Comparison of ENCODE assay signal across 1 cellular context in the genomic region with DNA sequence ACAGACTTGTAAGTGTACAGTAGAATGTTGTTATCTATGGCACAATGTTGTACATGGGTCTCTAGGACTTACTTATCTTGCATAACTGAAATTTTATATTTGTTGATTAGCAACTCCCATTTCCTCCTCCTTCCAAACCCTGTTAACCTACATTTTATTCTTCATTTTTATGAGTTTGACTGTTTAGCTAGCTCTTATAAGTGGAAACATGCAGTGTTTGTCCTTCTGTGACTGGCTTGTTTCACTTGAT.
TF ChIP-seq lines count a peak whose summit lies in the region.

No MANE protein-coding gene starts in this region.

TF ChIP-seq in WTC11, 78 proteins besides CTCF, POLR2A, EP300 and RAD21 (continued from another document):
- TF ChIP-seq, protein P1, sequence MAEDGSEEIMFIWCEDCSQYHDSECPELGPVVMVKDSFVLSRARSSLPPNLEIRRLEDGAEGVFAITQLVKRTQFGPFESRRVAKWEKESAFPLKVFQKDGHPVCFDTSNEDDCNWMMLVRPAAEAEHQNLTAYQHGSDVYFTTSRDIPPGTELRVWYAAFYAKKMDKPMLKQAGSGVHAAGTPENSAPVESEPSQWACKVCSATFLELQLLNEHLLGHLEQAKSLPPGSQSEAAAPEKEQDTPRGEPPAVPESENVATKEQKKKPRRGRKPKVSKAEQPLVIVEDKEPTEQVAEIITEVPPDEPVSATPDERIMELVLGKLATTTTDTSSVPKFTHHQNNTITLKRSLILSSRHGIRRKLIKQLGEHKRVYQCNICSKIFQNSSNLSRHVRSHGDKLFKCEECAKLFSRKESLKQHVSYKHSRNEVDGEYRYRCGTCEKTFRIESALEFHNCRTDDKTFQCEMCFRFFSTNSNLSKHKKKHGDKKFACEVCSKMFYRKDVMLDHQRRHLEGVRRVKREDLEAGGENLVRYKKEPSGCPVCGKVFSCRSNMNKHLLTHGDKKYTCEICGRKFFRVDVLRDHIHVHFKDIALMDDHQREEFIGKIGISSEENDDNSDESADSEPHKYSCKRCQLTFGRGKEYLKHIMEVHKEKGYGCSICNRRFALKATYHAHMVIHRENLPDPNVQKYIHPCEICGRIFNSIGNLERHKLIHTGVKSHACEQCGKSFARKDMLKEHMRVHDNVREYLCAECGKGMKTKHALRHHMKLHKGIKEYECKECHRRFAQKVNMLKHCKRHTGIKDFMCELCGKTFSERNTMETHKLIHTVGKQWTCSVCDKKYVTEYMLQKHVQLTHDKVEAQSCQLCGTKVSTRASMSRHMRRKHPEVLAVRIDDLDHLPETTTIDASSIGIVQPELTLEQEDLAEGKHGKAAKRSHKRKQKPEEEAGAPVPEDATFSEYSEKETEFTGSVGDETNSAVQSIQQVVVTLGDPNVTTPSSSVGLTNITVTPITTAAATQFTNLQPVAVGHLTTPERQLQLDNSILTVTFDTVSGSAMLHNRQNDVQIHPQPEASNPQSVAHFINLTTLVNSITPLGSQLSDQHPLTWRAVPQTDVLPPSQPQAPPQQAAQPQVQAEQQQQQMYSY (CRISPR knock-in tag; IDR thresholded peaks at IDR 0.05): no peak
- no peak for TF ChIP-seq ATF1 (CRISPR knock-in tag; IDR thresholded peaks at IDR 0.05)
- TF ChIP-seq, protein P2, sequence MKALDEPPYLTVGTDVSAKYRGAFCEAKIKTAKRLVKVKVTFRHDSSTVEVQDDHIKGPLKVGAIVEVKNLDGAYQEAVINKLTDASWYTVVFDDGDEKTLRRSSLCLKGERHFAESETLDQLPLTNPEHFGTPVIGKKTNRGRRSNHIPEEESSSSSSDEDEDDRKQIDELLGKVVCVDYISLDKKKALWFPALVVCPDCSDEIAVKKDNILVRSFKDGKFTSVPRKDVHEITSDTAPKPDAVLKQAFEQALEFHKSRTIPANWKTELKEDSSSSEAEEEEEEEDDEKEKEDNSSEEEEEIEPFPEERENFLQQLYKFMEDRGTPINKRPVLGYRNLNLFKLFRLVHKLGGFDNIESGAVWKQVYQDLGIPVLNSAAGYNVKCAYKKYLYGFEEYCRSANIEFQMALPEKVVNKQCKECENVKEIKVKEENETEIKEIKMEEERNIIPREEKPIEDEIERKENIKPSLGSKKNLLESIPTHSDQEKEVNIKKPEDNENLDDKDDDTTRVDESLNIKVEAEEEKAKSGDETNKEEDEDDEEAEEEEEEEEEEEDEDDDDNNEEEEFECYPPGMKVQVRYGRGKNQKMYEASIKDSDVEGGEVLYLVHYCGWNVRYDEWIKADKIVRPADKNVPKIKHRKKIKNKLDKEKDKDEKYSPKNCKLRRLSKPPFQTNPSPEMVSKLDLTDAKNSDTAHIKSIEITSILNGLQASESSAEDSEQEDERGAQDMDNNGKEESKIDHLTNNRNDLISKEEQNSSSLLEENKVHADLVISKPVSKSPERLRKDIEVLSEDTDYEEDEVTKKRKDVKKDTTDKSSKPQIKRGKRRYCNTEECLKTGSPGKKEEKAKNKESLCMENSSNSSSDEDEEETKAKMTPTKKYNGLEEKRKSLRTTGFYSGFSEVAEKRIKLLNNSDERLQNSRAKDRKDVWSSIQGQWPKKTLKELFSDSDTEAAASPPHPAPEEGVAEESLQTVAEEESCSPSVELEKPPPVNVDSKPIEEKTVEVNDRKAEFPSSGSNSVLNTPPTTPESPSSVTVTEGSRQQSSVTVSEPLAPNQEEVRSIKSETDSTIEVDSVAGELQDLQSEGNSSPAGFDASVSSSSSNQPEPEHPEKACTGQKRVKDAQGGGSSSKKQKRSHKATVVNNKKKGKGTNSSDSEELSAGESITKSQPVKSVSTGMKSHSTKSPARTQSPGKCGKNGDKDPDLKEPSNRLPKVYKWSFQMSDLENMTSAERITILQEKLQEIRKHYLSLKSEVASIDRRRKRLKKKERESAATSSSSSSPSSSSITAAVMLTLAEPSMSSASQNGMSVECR (CRISPR knock-in tag; IDR thresholded peaks at IDR 0.05; ENCODE audit: borderline replicate concordance): no peak
- no peak for TF ChIP-seq NFYB (CRISPR knock-in tag; conservative IDR thresholded peaks at IDR 0.05; ENCODE audit: low read depth)
- TF ChIP-seq FOXK1 (CRISPR knock-in tag; IDR thresholded peaks at IDR 0.05): no peak
- no peak for TF ChIP-seq NFATC4 (CRISPR knock-in tag; IDR thresholded peaks at IDR 0.05)
- TF ChIP-seq FOXP1 (CRISPR knock-in tag; IDR thresholded peaks at IDR 0.05; ENCODE audit: borderline replicate concordance): no peak
- TF ChIP-seq, protein P3, sequence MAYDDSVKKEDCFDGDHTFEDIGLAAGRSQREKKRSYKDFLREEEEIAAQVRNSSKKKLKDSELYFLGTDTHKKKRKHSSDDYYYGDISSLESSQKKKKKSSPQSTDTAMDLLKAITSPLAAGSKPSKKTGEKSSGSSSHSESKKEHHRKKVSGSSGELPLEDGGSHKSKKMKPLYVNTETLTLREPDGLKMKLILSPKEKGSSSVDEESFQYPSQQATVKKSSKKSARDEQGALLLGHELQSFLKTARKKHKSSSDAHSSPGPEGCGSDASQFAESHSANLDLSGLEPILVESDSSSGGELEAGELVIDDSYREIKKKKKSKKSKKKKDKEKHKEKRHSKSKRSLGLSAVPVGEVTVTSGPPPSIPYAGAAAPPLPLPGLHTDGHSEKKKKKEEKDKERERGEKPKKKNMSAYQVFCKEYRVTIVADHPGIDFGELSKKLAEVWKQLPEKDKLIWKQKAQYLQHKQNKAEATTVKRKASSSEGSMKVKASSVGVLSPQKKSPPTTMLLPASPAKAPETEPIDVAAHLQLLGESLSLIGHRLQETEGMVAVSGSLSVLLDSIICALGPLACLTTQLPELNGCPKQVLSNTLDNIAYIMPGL (CRISPR knock-in tag; IDR thresholded peaks at IDR 0.05): no peak
- no peak for TF ChIP-seq SP1 (CRISPR knock-in tag; conservative IDR thresholded peaks at IDR 0.05)
- TF ChIP-seq TEAD4 (CRISPR knock-in tag; IDR thresholded peaks at IDR 0.05): no peak
- TF ChIP-seq ZNF121 (CRISPR knock-in tag; IDR thresholded peaks at IDR 0.05): no peak
- TF ChIP-seq, protein P4, sequence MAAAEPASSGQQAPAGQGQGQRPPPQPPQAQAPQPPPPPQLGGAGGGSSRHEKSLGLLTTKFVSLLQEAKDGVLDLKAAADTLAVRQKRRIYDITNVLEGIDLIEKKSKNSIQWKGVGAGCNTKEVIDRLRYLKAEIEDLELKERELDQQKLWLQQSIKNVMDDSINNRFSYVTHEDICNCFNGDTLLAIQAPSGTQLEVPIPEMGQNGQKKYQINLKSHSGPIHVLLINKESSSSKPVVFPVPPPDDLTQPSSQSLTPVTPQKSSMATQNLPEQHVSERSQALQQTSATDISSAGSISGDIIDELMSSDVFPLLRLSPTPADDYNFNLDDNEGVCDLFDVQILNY (CRISPR knock-in tag; IDR thresholded peaks at IDR 0.05): no peak
- TF ChIP-seq, protein P5, sequence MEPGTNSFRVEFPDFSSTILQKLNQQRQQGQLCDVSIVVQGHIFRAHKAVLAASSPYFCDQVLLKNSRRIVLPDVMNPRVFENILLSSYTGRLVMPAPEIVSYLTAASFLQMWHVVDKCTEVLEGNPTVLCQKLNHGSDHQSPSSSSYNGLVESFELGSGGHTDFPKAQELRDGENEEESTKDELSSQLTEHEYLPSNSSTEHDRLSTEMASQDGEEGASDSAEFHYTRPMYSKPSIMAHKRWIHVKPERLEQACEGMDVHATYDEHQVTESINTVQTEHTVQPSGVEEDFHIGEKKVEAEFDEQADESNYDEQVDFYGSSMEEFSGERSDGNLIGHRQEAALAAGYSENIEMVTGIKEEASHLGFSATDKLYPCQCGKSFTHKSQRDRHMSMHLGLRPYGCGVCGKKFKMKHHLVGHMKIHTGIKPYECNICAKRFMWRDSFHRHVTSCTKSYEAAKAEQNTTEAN (CRISPR knock-in tag; IDR thresholded peaks at IDR 0.05): no peak
- TF ChIP-seq, protein P6, sequence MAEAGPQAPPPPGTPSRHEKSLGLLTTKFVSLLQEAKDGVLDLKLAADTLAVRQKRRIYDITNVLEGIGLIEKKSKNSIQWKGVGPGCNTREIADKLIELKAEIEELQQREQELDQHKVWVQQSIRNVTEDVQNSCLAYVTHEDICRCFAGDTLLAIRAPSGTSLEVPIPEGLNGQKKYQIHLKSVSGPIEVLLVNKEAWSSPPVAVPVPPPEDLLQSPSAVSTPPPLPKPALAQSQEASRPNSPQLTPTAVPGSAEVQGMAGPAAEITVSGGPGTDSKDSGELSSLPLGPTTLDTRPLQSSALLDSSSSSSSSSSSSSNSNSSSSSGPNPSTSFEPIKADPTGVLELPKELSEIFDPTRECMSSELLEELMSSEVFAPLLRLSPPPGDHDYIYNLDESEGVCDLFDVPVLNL (CRISPR knock-in tag; IDR thresholded peaks at IDR 0.05; ENCODE audit: borderline replicate concordance, low read depth): no peak
